In the genomic region with DNA sequence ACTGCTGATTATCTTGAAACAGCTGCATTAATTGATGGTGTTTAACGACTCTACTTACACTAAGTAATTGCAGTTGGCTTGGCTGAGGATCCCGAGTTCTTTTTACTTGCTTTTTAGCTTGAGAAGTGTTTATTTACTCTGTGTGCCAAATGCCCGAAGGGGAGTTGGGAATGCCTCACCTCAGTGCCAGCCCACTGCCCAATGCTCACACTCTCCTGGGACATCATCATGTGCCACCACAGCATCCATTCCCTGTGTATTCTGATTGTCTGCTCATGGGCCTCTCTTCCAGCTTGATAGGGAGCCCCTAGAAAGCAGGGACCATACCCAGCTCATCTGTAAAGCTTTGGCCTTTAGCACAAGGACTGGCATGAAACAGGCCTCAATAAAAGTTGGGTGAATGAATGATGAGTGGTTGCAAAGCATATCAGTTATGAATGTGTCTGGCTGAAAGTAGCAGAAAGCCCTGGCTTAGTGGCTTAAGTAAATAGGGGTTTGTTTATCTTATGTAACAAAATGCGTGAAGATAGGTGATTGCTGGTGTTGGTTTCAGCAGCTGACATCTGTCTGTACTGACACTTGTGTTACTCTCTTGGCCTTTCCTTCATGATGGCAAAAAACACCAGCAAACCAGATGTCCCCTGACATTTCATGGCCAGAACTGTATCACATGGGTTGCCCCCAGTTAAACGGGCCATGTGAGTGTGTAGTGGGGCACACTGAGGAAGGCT, we compare ENCODE assay signal across 1 cellular context.
TF ChIP-seq lines count a peak whose summit lies in the region.

No MANE protein-coding gene starts in this region.

TF ChIP-seq in WTC11, 78 proteins besides CTCF, POLR2A, EP300 and RAD21 (continued from another document):
- no peak for TF ChIP-seq ZNF317 (CRISPR knock-in tag; IDR thresholded peaks at IDR 0.05; ENCODE audit: borderline replicate concordance, low read depth)
